ENCODE assay signal across 3 cellular contexts in genomic region chr2:15565994-15566671, GRCh38.
TF ChIP-seq lines count a peak whose summit lies in the region.

No MANE protein-coding gene starts in this region.

TF ChIP-seq in A549, 52 proteins besides CTCF, POLR2A, EP300 and RAD21:
- TF ChIP-seq MAFK (IDR thresholded peaks at IDR 0.05; ENCODE audit: partially characterized antibody) (peak; percentile 41), ZC3H11A (IDR thresholded peaks at IDR 0.05) (no peak)
TF ChIP-seq in A549: peak in this region for 1.

TF ChIP-seq in IMR-90, 13 proteins besides CTCF, POLR2A, EP300 and RAD21:
- TF ChIP-seq RFX5 (IDR thresholded peaks at IDR 0.05; ENCODE audit: low read depth, low read length) (no peak), BHLHE40 (IDR thresholded peaks at IDR 0.05; ENCODE audit: low read depth, low read length) (no peak), ELK1 (IDR thresholded peaks at IDR 0.05; ENCODE audit: borderline replicate concordance, low read depth, low read length) (no peak), CHD1 (IDR thresholded peaks at IDR 0.05; ENCODE audit: low read depth, low read length) (no peak), MAFK (IDR thresholded peaks at IDR 0.05; ENCODE audit: low read depth, low read length) (peak; percentile 32; the same call in 1 of the 2 replicates), USF2 (IDR thresholded peaks at IDR 0.05; ENCODE audit: low read depth, low read length) (no peak)
TF ChIP-seq in IMR-90: peak in this region for 1.

TF ChIP-seq in K562, 482 proteins besides CTCF, POLR2A, EP300 and RAD21:
- TF ChIP-seq BCLAF1 (IDR thresholded peaks at IDR 0.05; ENCODE audit: borderline replicate concordance in 1 of 2, control insufficient read depth in 1 of 2, low read depth in 2 of 2, low read length in 1 of 2) (no peak), SIN3A (IDR thresholded peaks at IDR 0.05; ENCODE audit: borderline replicate concordance in 2 of 2, control insufficient read depth in 1 of 2, low read depth in 2 of 2, low read length in 2 of 2) (no peak), THRA (IDR thresholded peaks at IDR 0.05) (no peak), ZNF408 (CRISPR knock-in tag; IDR thresholded peaks at IDR 0.05; ENCODE audit: low read depth) (no peak), HNRNPUL1 (IDR thresholded peaks at IDR 0.05; ENCODE audit: low read length) (no peak), CBX8 (IDR thresholded peaks at IDR 0.05; ENCODE audit: borderline replicate concordance, extremely low read depth, low read depth, low read length, poor library complexity, severe bottlenecking) (no peak), ZNF77 (CRISPR knock-in tag; IDR thresholded peaks at IDR 0.05) (no peak), ZNF316 (IDR thresholded peaks at IDR 0.05) (peak; percentile 50), CBFA2T2 (conservative IDR thresholded peaks at IDR 0.05) (no peak), SNRNP70 (optimal IDR thresholded peaks at IDR 0.05; ENCODE audit: low read depth, low read length) (no peak), KDM5B (IDR thresholded peaks at IDR 0.05; ENCODE audit: insufficient replicate concordance, low read depth, low read length) (no peak), MAFF (IDR thresholded peaks at IDR 0.05; ENCODE audit: low read length) (0 out of 2 replicates have a peak, but pooled peaks have one; percentile 10), RFX1 (IDR thresholded peaks at IDR 0.05) (no peak), CHAMP1 (IDR thresholded peaks at IDR 0.05) (no peak), SMARCA5 (IDR thresholded peaks at IDR 0.05) (no peak), ZNF282 (CRISPR knock-in tag; IDR thresholded peaks at IDR 0.05) (no peak), DPF2 (IDR thresholded peaks at IDR 0.05) (no peak), BDP1 (IDR thresholded peaks at IDR 0.05; ENCODE audit: insufficient read depth, insufficient read length) (no peak), ELK3 (CRISPR knock-in tag; IDR thresholded peaks at IDR 0.05) (no peak), ATF6 (CRISPR knock-in tag; IDR thresholded peaks at IDR 0.05) (no peak), MAFG (tag; conservative IDR thresholded peaks at IDR 0.05) (0 out of 2 replicates have a peak, but pooled peaks have one; percentile 8), ZNF551 (CRISPR knock-in tag; IDR thresholded peaks at IDR 0.05) (no peak), C11orf30 (IDR thresholded peaks at IDR 0.05; ENCODE audit: low read depth) (peak; percentile 47; the same call in 1 of the 2 replicates), CBX1 (IDR thresholded peaks at IDR 0.05; ENCODE audit: low read depth) (no peak), POLR2B (IDR thresholded peaks at IDR 0.05; ENCODE audit: low read depth, partially characterized antibody) (no peak), YY1 (IDR thresholded peaks at IDR 0.05; ENCODE audit: borderline replicate concordance in 1 of 3, control insufficient read depth in 1 of 3, extremely low read depth in 1 of 3, insufficient read depth in 3 of 3, insufficient read length in 1 of 3, insufficient replicate concordance in 2 of 3, low read depth in 1 of 3, low read length in 2 of 3) (no peak), ZNF592 (IDR thresholded peaks at IDR 0.05) (no peak)
